ENCODE assay signal across 14 cellular contexts in genomic region chr2:186575856-186576255, GRCh38. TPM values are rescaled to one million over a fixed set of nuclear protein-coding genes. Genes with fewer than 3 reads are reported as not detected.
DNase-seq lines count a peak whose midpoint lies in the region; TF ChIP-seq lines count a peak whose summit lies in the region.
"Had no signal": no experiment of that assay in that cellular context is flagged by ENCODE, and none has a peak within 500 bp of the region (broad histone marks: within the 10 kb centered on the region; RNA-seq: fewer than 3 reads in every experiment).

No MANE protein-coding gene starts in this region.

- no peak for TF ChIP-seq EP300 in SK-N-SH (IDR thresholded peaks at IDR 0.05; ENCODE audit: borderline replicate concordance in 1 of 2, low read depth in 1 of 2, low read length in 1 of 2)

- H3K4me1 ChIP-seq in SK-N-SH (ENCODE audit: control insufficient read depth in 1 of 2, insufficient read depth in 2 of 2, low read depth in 1 of 2, low read length in 1 of 2) (peaks cover 6 to 16% of the 10 kb centered on the region in 2 experiments), skeletal muscle satellite cell (ENCODE audit: control insufficient read depth, insufficient read depth, low read length) (peaks cover 29% of the 10 kb centered on the region), neural progenitor cell (peaks cover 9% of the 10 kb centered on the region)

- H3K9me3 Mint-ChIP-seq in Calu3 (ENCODE audit: low read depth, unreplicated experiment) (no peaks in the 10 kb centered on the region), neural progenitor cell (no peaks in the 10 kb centered on the region)
- H3K9me3 Mint-ChIP-seq: activated T-helper 2 cell treated with anti-CD3 and anti-CD28 coated beads, Interferon-gamma antibody, Interleukin-2, Interleukin-4, amounts not matched to agents 10 μg/mL and 5 μg/mL and 100 μg/mL, durations not matched to agents 14 hours and 24 hours and 36 hours; T-helper 2 cell treated with Interferon-gamma antibody and Interleukin-4, amounts not matched to agents 5 μg/mL and 100 μg/mL, for 36 hours had no signal

- CTCF ChIA-PET in Calu3 (lab: Charles Lee) (interaction anchor here (0.6 to 1.5 kb wide), 5 partner anchors 14 to 391 kb away, joined by 3 to 8 read pairs (median 4); partner anchors contain the start of genes ITGAV and ZC3H15), SK-N-SH (lab: Yijun Ruan, JAX) (interaction anchor here (0.7 to 1.3 kb wide), 3 partner anchors 9 to 514 kb away, joined by 3 to 6 read pairs (median 4); no protein-coding TSS in a partner anchor)

- no peak for TF ChIP-seq CTCF in Calu3 (IDR thresholded peaks at IDR 0.05; ENCODE audit: unreplicated experiment)
- TF ChIP-seq CTCF in SK-N-SH (IDR thresholded peaks at IDR 0.05), result no peak
- no peak for TF ChIP-seq CTCF in neural progenitor cell (IDR thresholded peaks at IDR 0.05)

- no peaks in the 10 kb centered on the region for H3K9me2 ChIP-seq in SK-N-SH

- H3K4me2 ChIP-seq in SK-N-SH, result 0 out of 2 replicates have a peak overlapping the region, but pooled peaks have one; percentile 2
- H3K4me2 ChIP-seq in skeletal muscle satellite cell (ENCODE audit: low read length), result peak overlapping the region; percentile 39
- H3K4me2 ChIP-seq in neural progenitor cell, result no peak overlapping the region

- no peaks in the 10 kb centered on the region for H3K9me3 ChIP-seq in SK-N-SH
- H3K9me3 ChIP-seq in skeletal muscle satellite cell (replicated peaks; ENCODE audit: low read length), result no peaks in the 10 kb centered on the region
- H3K9me3 ChIP-seq in neural progenitor cell (ENCODE audit: low read depth), result no peaks in the 10 kb centered on the region
- H3K9me3 ChIP-seq: heart left ventricle had no signal

- H3K27me3 Mint-ChIP-seq in Calu3 (ENCODE audit: unreplicated experiment) (no peaks in the 10 kb centered on the region), neural progenitor cell (ENCODE audit: insufficient read depth, low read depth) (no peaks in the 10 kb centered on the region)

- no peak overlapping the region for H3K4me3 Mint-ChIP-seq in Calu3 (ENCODE audit: low read depth, unreplicated experiment)
- H3K4me3 Mint-ChIP-seq in neural progenitor cell, result no peak overlapping the region
- H3K4me3 Mint-ChIP-seq: T-helper 2 cell treated with Interferon-gamma antibody and Interleukin-4, amounts not matched to agents 5 μg/mL and 100 μg/mL, for 36 hours had no signal

- no peaks in the 10 kb centered on the region for H3K27me3 ChIP-seq in SK-N-SH (ENCODE audit: insufficient read depth)
- H3K27me3 ChIP-seq in skeletal muscle satellite cell (ENCODE audit: control insufficient read depth, insufficient read depth, low read length), result no peaks in the 10 kb centered on the region
- H3K27me3 ChIP-seq in neural progenitor cell, result no peaks in the 10 kb centered on the region
- H3K27me3 ChIP-seq: heart left ventricle had no signal

- H3K9ac ChIP-seq in SK-N-SH (peak overlapping the region; percentile 30; the same call in 1 of the 2 replicates), skeletal muscle satellite cell (ENCODE audit: low read depth, low read length) (peak overlapping the region; percentile 10), neural progenitor cell (no peak overlapping the region)

- POLR2A ChIA-PET in SK-N-SH (lab: Yijun Ruan, JAX), result no interaction called here

- intact Hi-C loops in Calu3 (cut with micrococcal nuclease; ENCODE audit: unreplicated experiment), result loop anchor here (5.0 kb wide), 1 partner anchor 34 kb away; no protein-coding TSS in a partner anchor

- H3K27ac ChIP-seq in SK-N-SH (ENCODE audit: low read depth in 2 of 2, low read length in 1 of 2) (peak overlapping the region; percentile 69 to 93; a peak in 3 of 4 replicates), neural progenitor cell (no peak overlapping the region)

- H3K79me2 ChIP-seq in SK-N-SH (ENCODE audit: insufficient read depth), result no peaks in the 10 kb centered on the region
- H3K79me2 ChIP-seq in neural progenitor cell (ENCODE audit: low read depth), result no peaks in the 10 kb centered on the region

- H3K36me3 ChIP-seq in SK-N-SH (replicated peaks in 1 of 2; ENCODE audit: control insufficient read depth in 1 of 2, insufficient read depth in 2 of 2, low read length in 1 of 2) (no peaks in the 10 kb centered on the region), skeletal muscle satellite cell (ENCODE audit: insufficient read depth, low read length) (no peaks in the 10 kb centered on the region), neural progenitor cell (no peaks in the 10 kb centered on the region)
- H3K36me3 ChIP-seq: heart left ventricle had no signal

- H4K20me1 ChIP-seq in SK-N-SH (ENCODE audit: insufficient read depth) (no peaks in the 10 kb centered on the region), neural progenitor cell (ENCODE audit: low read depth) (no peaks in the 10 kb centered on the region)

- H3K4me1 Mint-ChIP-seq in Calu3 (ENCODE audit: low read depth, unreplicated experiment) (peaks cover 26% of the 10 kb centered on the region), neural progenitor cell (peaks cover 7% of the 10 kb centered on the region)

- BruUV-seq in Calu3 (replicated peaks; lab: Mats Ljungman, UMichigan), result no TSS peak

- DNase-seq in Calu3, result no peak
- DNase-seq in SK-N-SH, result no peak
- peak; percentile 62 for DNase-seq in fibroblast of peridontal ligament (ENCODE audit: extremely low read depth)
- no peak for DNase-seq in neural progenitor cell (ENCODE audit: low spot score)
- DNase-seq in kidney glomerular epithelial cell (lab: John Stamatoyannopoulos, UW), result no peak
- no peak for DNase-seq in stimulated activated CD4-positive, alpha-beta T cell treated with anti-CD3 and anti-CD28 coated beads, Interleukin-12 subunit alpha, Interleukin-12 subunit beta, amount 100 ng/mL, for 4 hours
- DNase-seq in stimulated activated CD4-positive, alpha-beta T cell treated with anti-CD3 and anti-CD28 coated beads, Interleukin-1b, Interleukin-23, amount 100 ng/mL, for 48 hours, result no peak
- DNase-seq: MM.1S, NCI-H1694 treated with DMSO at 0.1 percent for 48 hours, SHP77 had no signal

- H3F3A ChIP-seq in SK-N-SH (replicated peaks; ENCODE audit: insufficient read depth), result peaks cover 24% of the 10 kb centered on the region
- H3F3A ChIP-seq in neural progenitor cell (ENCODE audit: low read depth), result peaks cover 3% of the 10 kb centered on the region

- H2AFZ ChIP-seq in SK-N-SH (ENCODE audit: low read depth) (no peak overlapping the region), neural progenitor cell (replicated peaks) (no peak overlapping the region)

- 50% methylated on average over 1 of the region's 1 CpG for WGBS in SK-N-SH (ENCODE audit: low lambda C conversion rate)

- TF ChIP-seq RAD21 in SK-N-SH (IDR thresholded peaks at IDR 0.05; ENCODE audit: low read length), result no peak

- H3K36me3 Mint-ChIP-seq in Calu3 (ENCODE audit: insufficient read depth, unreplicated experiment) (no peaks in the 10 kb centered on the region), neural progenitor cell (no peaks in the 10 kb centered on the region)

- H3K27ac Mint-ChIP-seq in Calu3 (ENCODE audit: unreplicated experiment) (peak overlapping the region; percentile 67), neural progenitor cell (no peak overlapping the region)
- H3K27ac Mint-ChIP-seq: activated T-helper 2 cell treated with anti-CD3 and anti-CD28 coated beads, Interferon-gamma antibody, Interleukin-2, Interleukin-4, amounts not matched to agents 10 μg/mL and 5 μg/mL and 100 μg/mL, durations not matched to agents 14 hours and 24 hours and 36 hours; T-helper 2 cell treated with Interferon-gamma antibody and Interleukin-4, amounts not matched to agents 5 μg/mL and 100 μg/mL, for 36 hours had no signal

- H3K4me3 ChIP-seq in SK-N-SH (ENCODE audit: low read depth in 2 of 2, low read length in 1 of 2) (no peak overlapping the region; a peak in 1 of 4 replicates), skeletal muscle satellite cell (ENCODE audit: low read length) (no peak overlapping the region), neural progenitor cell (no peak overlapping the region)
- H3K4me3 ChIP-seq: heart left ventricle had no signal

TF ChIP-seq in SK-N-SH, 30 proteins besides CTCF, POLR2A, EP300 and RAD21 (continues in another document):
- TF ChIP-seq JUND (IDR thresholded peaks at IDR 0.05), result no peak
- no peak for TF ChIP-seq FOSL2 (IDR thresholded peaks at IDR 0.05; ENCODE audit: borderline replicate concordance, low read depth)
- no peak for TF ChIP-seq MEF2A (IDR thresholded peaks at IDR 0.05; ENCODE audit: borderline replicate concordance, low read depth)
- no peak for TF ChIP-seq ZBTB33 (IDR thresholded peaks at IDR 0.05; ENCODE audit: borderline replicate concordance, low read depth)
- TF ChIP-seq USF2 (IDR thresholded peaks at IDR 0.05; ENCODE audit: borderline replicate concordance, low read depth, low read length), result no peak
- TF ChIP-seq POLR2AphosphoS5 (IDR thresholded peaks at IDR 0.05; ENCODE audit: low read depth, low read length), result no peak
- TF ChIP-seq ELF1 (IDR thresholded peaks at IDR 0.05), result no peak

RNA-seq across cellular contexts. Expression of gene ITGAV, which starts 14.0 kb away (rescaled TPM):
- total RNA-seq in Calu3 (2022) (109 and 146 TPM in 2 replicates), neural progenitor cell (ENCODE audit: low replicate concordance) (58.7 and 72.8 TPM in 2 replicates)
- polyA plus RNA-seq in SK-N-SH (2012; rRNA removed), result 24.3 and 35.1 TPM in 2 replicates
- 32.8 and 37.3 TPM in 2 replicates for polyA plus RNA-seq in SK-N-SH (2012; cell fraction: cytosol; rRNA removed)
- 25.5 and 54.6 TPM in 2 replicates for polyA plus RNA-seq in SK-N-SH (2012; cell fraction: nucleus; rRNA removed)
- total RNA-seq in skeletal muscle satellite cell (2012; rRNA removed), result 81.9 and 122 TPM in 2 replicates
